ENCODE assay signal across 1 cellular context in the genomic region with DNA sequence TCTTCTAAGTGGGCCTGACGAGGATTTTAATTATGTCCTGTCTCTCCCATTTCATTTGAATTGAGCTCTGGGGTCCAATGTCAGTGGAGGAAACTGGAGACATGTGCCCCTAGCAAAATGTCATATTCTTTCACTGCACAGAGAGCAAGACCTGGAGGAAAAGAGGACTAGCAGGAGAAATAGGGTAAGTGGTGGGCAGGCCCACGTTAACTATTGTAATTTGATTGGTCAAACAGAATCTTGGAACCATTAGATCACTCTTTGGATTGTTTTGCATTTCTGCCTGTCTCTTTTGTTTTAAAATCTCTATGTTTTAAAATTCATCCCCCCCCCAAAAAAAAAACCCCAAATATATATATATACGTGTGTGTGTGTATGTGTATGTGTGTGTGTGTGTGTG.
TF ChIP-seq lines count a peak whose summit lies in the region.

No MANE protein-coding gene starts in this region.

TF ChIP-seq in IMR-90, 13 proteins besides CTCF, POLR2A, EP300 and RAD21:
- TF ChIP-seq FOS (IDR thresholded peaks at IDR 0.05; ENCODE audit: low read depth, low read length) = no peak
- TF ChIP-seq NFE2L2 (IDR thresholded peaks at IDR 0.05; ENCODE audit: low read depth, low read length) = no peak
